Comparison of ENCODE assay signal across 7 cellular contexts in the genomic region with DNA sequence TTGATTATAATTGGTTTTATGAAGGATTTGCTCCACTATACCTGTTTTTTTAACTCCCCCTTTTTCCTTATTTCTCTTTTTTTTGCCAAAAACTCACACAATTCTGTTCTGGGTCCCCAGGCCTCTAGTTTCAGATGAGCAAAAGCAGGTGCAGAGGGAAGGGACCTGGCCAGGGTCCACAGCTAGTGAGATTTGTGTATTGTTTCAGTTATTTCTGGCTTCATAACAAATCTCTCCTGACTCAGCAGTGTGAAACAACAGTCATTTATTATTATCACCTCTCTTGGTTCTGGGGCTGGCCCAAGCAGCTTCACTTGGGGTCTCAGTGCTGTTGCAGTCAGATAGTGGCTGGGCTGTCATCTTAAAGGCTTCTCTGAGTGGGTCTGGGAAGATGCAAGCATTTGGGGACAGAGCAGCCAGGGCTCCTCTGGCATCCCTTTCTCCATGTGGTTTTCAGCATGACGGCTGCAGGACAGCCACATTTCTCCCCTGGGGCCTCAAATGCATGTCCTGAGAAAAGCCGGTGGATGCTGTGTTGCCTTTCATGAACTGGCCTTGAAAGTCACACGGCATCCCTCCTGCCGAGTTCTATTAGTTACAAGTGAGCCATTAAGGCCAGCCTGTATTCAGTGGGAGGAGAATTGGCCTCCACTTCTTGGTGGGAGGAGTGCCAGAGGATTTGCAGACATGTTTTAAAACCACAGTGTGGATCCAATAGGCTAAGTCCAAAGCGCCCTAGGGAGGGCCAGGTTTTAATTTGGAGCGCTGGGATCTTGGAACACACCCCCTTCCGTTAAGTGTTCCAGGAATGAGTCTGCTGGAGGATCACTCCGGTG.
DNase-seq lines count a peak whose midpoint lies in the region; ATAC-seq and TF ChIP-seq lines count a peak whose summit lies in the region.

No MANE protein-coding gene starts in this region.

- H3K27ac Mint-ChIP-seq in brain = peak overlapping the region; percentile 76 to 97 (median 95)

- no peak for ATAC-seq in GM19023 (IDR thresholded peaks at IDR 0.05; ENCODE audit: unreplicated experiment)

- H3K27ac ChIP-seq in testis = peak overlapping the region; percentile 23 to 76

- DNase-seq in MG63 (peak; percentile 81), hypothalamus (lab: John Stamatoyannopoulos, UW) (peak in 28 of 51 donors; percentile 10 to 67 (median 37)), testis (peak; percentile 97), erythroblast (lab: John Stamatoyannopoulos, UW) (no peak), GF-D8 (lab: John Stamatoyannopoulos, UW) (no peak)

- H3K4me3 ChIP-seq in MG63 (no peak overlapping the region), testis (no peak overlapping the region)

- H3K9me3 Mint-ChIP-seq in brain = peaks cover 11 to 30% (median 26%) of the 10 kb centered on the region in 5 experiments

- 0 out of 2 replicates have a peak, but pooled peaks cover 2% of the 10 kb centered on the region for H3K9me3 ChIP-seq in MG63
- no peaks in the 10 kb centered on the region for H3K9me3 ChIP-seq in testis

- H3K27me3 ChIP-seq in MG63 (no peaks in the 10 kb centered on the region), testis (no peaks in the 10 kb centered on the region)

- peaks cover 29% of the 10 kb centered on the region for H3K36me3 Mint-ChIP-seq in brain

- intact Hi-C loops in testis (cut with DNase I; ENCODE audit: low total_unique reads) = no loop called here

- H3K36me3 ChIP-seq in MG63 = no peaks in the 10 kb centered on the region
- H3K36me3 ChIP-seq in testis (ENCODE audit: low read depth, missing control alignments) = no peaks in the 10 kb centered on the region

- H3K4me1 ChIP-seq in testis = peaks cover 35% of the 10 kb centered on the region

- no peak for TF ChIP-seq POLR2A in testis (IDR thresholded peaks at IDR 0.05)
- no peak for TF ChIP-seq POLR2A in erythroblast (IDR thresholded peaks at IDR 0.05; ENCODE audit: low read length)

- TF ChIP-seq CTCF in brain (conservative IDR thresholded peaks at IDR 0.05) = no peak
- TF ChIP-seq CTCF in testis (IDR thresholded peaks at IDR 0.05) = no peak

- H3K4me3 Mint-ChIP-seq in brain = peak overlapping the region; percentile 42 to 69 (median 52)

- H3K4me1 Mint-ChIP-seq in brain = peaks cover 56% of the 10 kb centered on the region

- H3K27me3 Mint-ChIP-seq in brain = peaks cover 2% of the 10 kb centered on the region

- WGBS in testis, 2 donors = 24 to 49% methylated on average over 7 to 8 of the region's 8 CpGs

Comparison
In these comparisons a context has a peak if more than half of its experiments do, and no peak if none do; other contexts are left out.
1. DNase-seq: peak in MG63 (single experiment), hypothalamus (28 of 51) and testis (single experiment); none in erythroblast (0 of 2) and GF-D8 (single experiment).